In genomic region chr14:51914310-51914709, GRCh38 we compare ENCODE assay signal across 23 cellular contexts. TPM values are rescaled to one million over a fixed set of nuclear protein-coding genes. Genes with fewer than 3 reads are reported as not detected.
"Had no signal": no experiment of that assay in that cellular context is flagged by ENCODE, and none has a peak within 500 bp of the region (broad histone marks: within the 10 kb centered on the region; RNA-seq: fewer than 3 reads in every experiment).

No MANE protein-coding gene starts in this region.

- H3K27me3 Mint-ChIP-seq: activated CD4-positive, alpha-beta T cell treated with anti-CD3 and anti-CD28 coated beads, Interleukin-2, amount 10 ng/mL, durations not matched to agents 7 days and 5 days; activated naive CD8-positive, alpha-beta T cell treated with anti-CD3 and anti-CD28 coated beads, Interleukin-2, amount 10 ng/mL, durations not matched to agents 7 days and 5 days had no signal

- DNase-seq: activated CD4-positive, alpha-beta T cell treated with anti-CD3 and anti-CD28 coated beads, Interleukin-2, amount 10 ng/mL, durations not matched to agents 7 days and 5 days; activated naive CD4-positive, alpha-beta T cell; activated naive CD8-positive, alpha-beta T cell treated with anti-CD3 and anti-CD28 coated beads, Interleukin-2, amount 10 ng/mL, durations not matched to agents 7 days and 5 days; activated T-cell treated with anti-CD3 and anti-CD28 coated beads, Interleukin-2, amount 50 U/mL, for 4 hours; amniotic stem cell; cerebellar nuclear complex; endodermal cell; head of caudate nucleus; hypothalamus; midbrain; nephron progenitor cell; nucleus accumbens; right cardiac atrium; stimulated activated CD4-positive, alpha-beta T cell treated with anti-CD3 and anti-CD28 coated beads, Interleukin-12 subunit alpha, Interleukin-12 subunit beta, amount 100 ng/mL, for 4 hours; stimulated activated CD4-positive, alpha-beta T cell treated with anti-CD3 and anti-CD28 coated beads, Interleukin-4, amount 100 ng/mL, for 4 hours; stimulated activated naive CD8-positive, alpha-beta T cell treated with anti-CD3 and anti-CD28 coated beads, Interleukin-15, Interleukin-2, amounts not matched to agents 100 U/mL and 50 U/mL, for 24 hours; substantia nigra; tibial artery had no signal

- H3K9me3 ChIP-seq: gastroesophageal sphincter, tibial artery had no signal

- H3K27me3 ChIP-seq: gastroesophageal sphincter, tibial artery had no signal

- H3K4me3 Mint-ChIP-seq: activated CD4-positive, alpha-beta T cell treated with anti-CD3 and anti-CD28 coated beads, Interleukin-2, amount 10 ng/mL, durations not matched to agents 7 days and 5 days; activated naive CD8-positive, alpha-beta T cell treated with anti-CD3 and anti-CD28 coated beads, Interleukin-2, amount 10 ng/mL, durations not matched to agents 7 days and 5 days; activated T-cell treated with anti-CD3 and anti-CD28 coated beads, Interleukin-2, amount 50 U/mL, for 4 hours; endodermal cell; nephron progenitor cell had no signal

- H3K4me1 ChIP-seq: parathyroid adenoma, tibial artery had no signal

- H3K27ac Mint-ChIP-seq: activated CD4-positive, alpha-beta T cell treated with anti-CD3 and anti-CD28 coated beads, Interleukin-2, amount 10 ng/mL, durations not matched to agents 7 days and 5 days; activated naive CD8-positive, alpha-beta T cell treated with anti-CD3 and anti-CD28 coated beads, Interleukin-2, amount 10 ng/mL, durations not matched to agents 7 days and 5 days; activated T-helper 2 cell treated with anti-CD3 and anti-CD28 coated beads, Interferon-gamma antibody, Interleukin-2, Interleukin-4, amounts not matched to agents 10 μg/mL and 5 μg/mL and 100 μg/mL, durations not matched to agents 14 hours and 24 hours and 36 hours; endodermal cell; nephron progenitor cell had no signal

- H3K9ac ChIP-seq: parathyroid adenoma had no signal

- H3K4me1 Mint-ChIP-seq: endodermal cell, nephron progenitor cell had no signal

- H3K9me3 Mint-ChIP-seq: activated T-cell treated with anti-CD3 and anti-CD28 coated beads, Interleukin-2, amount 50 U/mL, for 4 hours; endodermal cell; nephron progenitor cell had no signal

- H2AFZ ChIP-seq: parathyroid adenoma had no signal

- ATAC-seq: activated T-cell treated with anti-CD3 and anti-CD28 coated beads, Interleukin-2, amount 50 U/mL, for 4 hours; gastroesophageal sphincter; right cardiac atrium; stimulated activated naive CD8-positive, alpha-beta T cell treated with anti-CD3 and anti-CD28 coated beads, Interleukin-15, Interleukin-2, amounts not matched to agents 100 U/mL and 50 U/mL, for 24 hours had no signal

- H3K27ac ChIP-seq: coronary artery, gastroesophageal sphincter, parathyroid adenoma, tibial artery had no signal

- H3K36me3 ChIP-seq: gastroesophageal sphincter, tibial artery had no signal

- H3K79me2 ChIP-seq: parathyroid adenoma had no signal

- H3K4me3 ChIP-seq: coronary artery, gastroesophageal sphincter, tibial artery had no signal

RNA-seq across cellular contexts. Expression of gene GNG2, which starts 53.9 kb away (rescaled TPM):
- total RNA-seq: bronchial epithelial cell had no signal
